Comparison of ENCODE assay signal across 11 cellular contexts in the genomic region with DNA sequence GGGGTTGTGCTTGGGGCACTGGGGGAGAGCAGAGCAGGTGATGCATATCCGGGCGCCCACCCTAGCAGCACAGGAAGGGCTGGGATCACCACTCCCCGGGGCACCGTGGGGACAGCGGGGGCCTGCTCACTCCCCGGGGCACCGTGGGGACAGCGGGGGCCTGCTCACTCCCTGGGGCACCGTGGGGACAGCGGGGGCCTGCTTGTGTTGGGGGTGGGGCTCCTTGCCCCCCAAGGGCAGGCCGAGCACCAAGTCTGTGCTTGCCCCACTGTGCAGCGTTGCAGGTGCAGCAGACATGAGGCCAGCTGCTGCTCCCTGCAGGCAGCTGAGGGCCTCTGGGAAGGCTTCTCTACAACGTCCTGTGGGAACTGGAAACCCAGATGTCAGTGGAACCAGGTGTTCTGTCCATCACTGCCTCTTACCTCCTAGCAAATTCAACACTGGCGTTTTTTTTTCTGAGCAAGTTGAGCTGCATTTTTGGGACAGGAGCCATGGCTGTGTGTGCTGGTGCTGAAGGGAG. TPM values are rescaled to one million over a fixed set of nuclear protein-coding genes. Genes with fewer than 3 reads are reported as not detected.
DNase-seq lines count a peak whose midpoint lies in the region; ATAC-seq, FAIRE-seq and TF ChIP-seq lines count a peak whose summit lies in the region.
"Had no signal": no experiment of that assay in that cellular context is flagged by ENCODE, and none has a peak within 500 bp of the region (broad histone marks: within the 10 kb centered on the region; RNA-seq: fewer than 3 reads in every experiment).

No MANE protein-coding gene starts in this region.

- POLR2A ChIA-PET in CD8-positive, alpha-beta memory T cell (lab: Charles Lee): interaction anchor here (0.9 to 2.1 kb wide), 6 partner anchors 14 to 186 kb away, joined by 3 to 24 read pairs (median 4); no protein-coding TSS in a partner anchor
- POLR2A ChIA-PET in naive thymus-derived CD4-positive, alpha-beta T cell (lab: Charles Lee): interaction anchor here (0.5 to 5.8 kb wide), 6 partner anchors 11 to 225 kb away, joined by 3 to 84 read pairs (median 16); no protein-coding TSS in a partner anchor

- no peaks in the 10 kb centered on the region for H3K36me3 ChIP-seq in CD8-positive, alpha-beta memory T cell (ENCODE audit: insufficient read depth, low read length)
- H3K36me3 ChIP-seq in GM23338 (ENCODE audit: insufficient read depth): no peaks in the 10 kb centered on the region
- H3K36me3 ChIP-seq in naive thymus-derived CD4-positive, alpha-beta T cell (ENCODE audit: control insufficient read depth in 2 of 3, insufficient read depth in 3 of 3, low read length in 3 of 3): no peaks in the 10 kb centered on the region
- H3K36me3 ChIP-seq in kidney (ENCODE audit: control insufficient read depth in 1 of 2, insufficient read depth in 2 of 2, low read length in 2 of 2): no peaks in the 10 kb centered on the region
- no peaks in the 10 kb centered on the region for H3K36me3 ChIP-seq in brain microvascular endothelial cell (replicated peaks)
- H3K36me3 ChIP-seq: left ventricle myocardium inferior had no signal

- intact Hi-C loops in naive thymus-derived CD4-positive, alpha-beta T cell (cut with micrococcal nuclease): loop anchor here (1.0 to 5.0 kb wide), 9 partner anchors 16 to 188 kb away; no protein-coding TSS in a partner anchor
- intact Hi-C loops in kidney (cut with DNase I): no loop called here

- peaks cover 0 to 6% (median 3%) of the 10 kb centered on the region in 3 donors for H3K36me3 Mint-ChIP-seq in CD8-positive, alpha-beta memory T cell
- H3K36me3 Mint-ChIP-seq in GM23338 (ENCODE audit: low read depth) (peaks cover 4% of the 10 kb centered on the region; the same call in 1 of the 3 replicates), T-helper 17 cell (ENCODE audit: low read depth) (no peaks in the 10 kb centered on the region)
- peaks cover 0 to 11% (median under 1%) of the 10 kb centered on the region in 5 donors for H3K36me3 Mint-ChIP-seq in naive thymus-derived CD4-positive, alpha-beta T cell

- H3K9ac ChIP-seq in kidney (ENCODE audit: low read length in 2 of 2): no peak overlapping the region

- in situ Hi-C loops in brain microvascular endothelial cell (cut with HindIII; ENCODE audit: low pct_ligation_motif_present, low sequenced_read_pairs): no loop called here

- CTCF ChIA-PET in CD8-positive, alpha-beta memory T cell (lab: Charles Lee): interaction anchor here (0.9 to 2.9 kb wide), 11 partner anchors 11 to 186 kb away, joined by 3 to 15 read pairs (median 4); no protein-coding TSS in a partner anchor
- CTCF ChIA-PET in naive thymus-derived CD4-positive, alpha-beta T cell (lab: Charles Lee): interaction anchor here (0.8 to 2.5 kb wide), 4 partner anchors 17 to 83 kb away, joined by 3 to 14 read pairs (median 6); no protein-coding TSS in a partner anchor

- no peak for ATAC-seq in GM23338
- no peak for ATAC-seq in T-helper 17 cell
- ATAC-seq in naive thymus-derived CD4-positive, alpha-beta T cell: no peak
- ATAC-seq in HG02588 (IDR thresholded peaks at IDR 0.05; ENCODE audit: unreplicated experiment): no peak

- H3K27me3 Mint-ChIP-seq in CD8-positive, alpha-beta memory T cell: no peaks in the 10 kb centered on the region
- H3K27me3 Mint-ChIP-seq in GM23338 (ENCODE audit: insufficient read depth, low read depth, poor library complexity): peaks cover 10% of the 10 kb centered on the region
- H3K27me3 Mint-ChIP-seq in T-helper 17 cell: no peaks in the 10 kb centered on the region
- no peaks in the 10 kb centered on the region for H3K27me3 Mint-ChIP-seq in naive thymus-derived CD4-positive, alpha-beta T cell

- H3K4me3 Mint-ChIP-seq in CD8-positive, alpha-beta memory T cell: peak overlapping the region; percentile 71 to 90 (median 83)
- no peak overlapping the region for H3K4me3 Mint-ChIP-seq in GM23338
- H3K4me3 Mint-ChIP-seq in T-helper 17 cell: peak overlapping the region; percentile 86
- H3K4me3 Mint-ChIP-seq in naive thymus-derived CD4-positive, alpha-beta T cell: peak overlapping the region; percentile 73 to 88 (median 83)

- peak overlapping the region; percentile 93 to 99 (median 98) for H3K27ac Mint-ChIP-seq in CD8-positive, alpha-beta memory T cell
- H3K27ac Mint-ChIP-seq in GM23338 (peak overlapping the region; percentile 78), T-helper 17 cell (peak overlapping the region; percentile 99)
- peak overlapping the region; percentile 63 to 98 (median 97) for H3K27ac Mint-ChIP-seq in naive thymus-derived CD4-positive, alpha-beta T cell

- 0 out of 2 replicates have a peak, but pooled peaks cover 5% of the 10 kb centered on the region for H4K20me1 ChIP-seq in GM23338 (replicated peaks; ENCODE audit: insufficient read depth)

- H3F3A ChIP-seq in GM23338 (replicated peaks; ENCODE audit: low read depth): no peaks in the 10 kb centered on the region

- no peak overlapping the region for H2AFZ ChIP-seq in GM23338

- no peaks in the 10 kb centered on the region for H3K27me3 ChIP-seq in CD8-positive, alpha-beta memory T cell (ENCODE audit: insufficient read depth, low read length, poor library complexity, severe bottlenecking)
- H3K27me3 ChIP-seq in GM23338 (ENCODE audit: insufficient read depth): no peaks in the 10 kb centered on the region
- H3K27me3 ChIP-seq in naive thymus-derived CD4-positive, alpha-beta T cell (ENCODE audit: control insufficient read depth in 2 of 2, insufficient read depth in 2 of 2, low read length in 2 of 2): no peaks in the 10 kb centered on the region
- no peaks in the 10 kb centered on the region for H3K27me3 ChIP-seq in brain microvascular endothelial cell (replicated peaks)

- H3K4me2 ChIP-seq in GM23338: no peak overlapping the region

- TF ChIP-seq CTCF in GM23338 (conservative IDR thresholded peaks at IDR 0.05; ENCODE audit: low read depth in 2 of 2): no peak
- TF ChIP-seq CTCF in kidney (IDR thresholded peaks at IDR 0.05; ENCODE audit: borderline replicate concordance, extremely low read depth, insufficient read depth): no peak
- no peak for TF ChIP-seq CTCF in brain microvascular endothelial cell (IDR thresholded peaks at IDR 0.05; ENCODE audit: low read depth, low read length, missing control alignments)

- H3K9me2 ChIP-seq in GM23338 (ENCODE audit: insufficient read depth): no peaks in the 10 kb centered on the region

- no peak for FAIRE-seq in kidney (lab: Jason Lieb, UNC)
- FAIRE-seq: endometrium had no signal

- H3K4me1 Mint-ChIP-seq in CD8-positive, alpha-beta memory T cell: peaks cover 59 to 80% (median 71%) of the 10 kb centered on the region in 3 donors
- H3K4me1 Mint-ChIP-seq in GM23338: peaks cover 34% of the 10 kb centered on the region
- H3K4me1 Mint-ChIP-seq in T-helper 17 cell: peaks cover 45% of the 10 kb centered on the region
- H3K4me1 Mint-ChIP-seq in naive thymus-derived CD4-positive, alpha-beta T cell: peaks cover 34 to 67% (median 57%) of the 10 kb centered on the region in 7 donors

- peaks cover 77% of the 10 kb centered on the region for H3K4me1 ChIP-seq in CD8-positive, alpha-beta memory T cell (ENCODE audit: insufficient read depth, low read length)
- H3K4me1 ChIP-seq in GM23338 (ENCODE audit: insufficient read depth) (no peaks in the 10 kb centered on the region), kidney (ENCODE audit: control insufficient read depth in 1 of 2, insufficient read depth in 1 of 2, low read depth in 1 of 2, low read length in 2 of 2) (peaks cover 8 to 16% of the 10 kb centered on the region in 2 donors)
- peaks cover 43 to 50% of the 10 kb centered on the region in 2 donors for H3K4me1 ChIP-seq in naive thymus-derived CD4-positive, alpha-beta T cell (ENCODE audit: control insufficient read depth in 2 of 2, insufficient read depth in 2 of 2, low read length in 2 of 2)

- H3K4me3 ChIP-seq in CD8-positive, alpha-beta memory T cell (ENCODE audit: low read length): peak overlapping the region; percentile 55
- H3K4me3 ChIP-seq in GM23338 (no peak overlapping the region), kidney (ENCODE audit: low read length in 2 of 2) (no peak overlapping the region), brain microvascular endothelial cell (ENCODE audit: low read depth, low read length) (no peak overlapping the region)
- peak overlapping the region; percentile 54 for H3K4me3 ChIP-seq in naive thymus-derived CD4-positive, alpha-beta T cell (ENCODE audit: low read length)
- H3K4me3 ChIP-seq: left ventricle myocardium inferior had no signal

- H3K27ac ChIP-seq in CD8-positive, alpha-beta memory T cell (ENCODE audit: low read depth, low read length): peak overlapping the region; percentile 73
- H3K27ac ChIP-seq in GM23338 (ENCODE audit: low read depth): no peak overlapping the region
- peak overlapping the region; percentile 72 for H3K27ac ChIP-seq in naive thymus-derived CD4-positive, alpha-beta T cell (ENCODE audit: low read depth, low read length)
- H3K27ac ChIP-seq in kidney (ENCODE audit: low read depth in 2 of 2, low read length in 2 of 2): no peak overlapping the region
- no peak overlapping the region for H3K27ac ChIP-seq in brain microvascular endothelial cell

- H3K9me3 Mint-ChIP-seq in CD8-positive, alpha-beta memory T cell: no peaks in the 10 kb centered on the region
- H3K9me3 Mint-ChIP-seq in GM23338: no peaks in the 10 kb centered on the region
- no peaks in the 10 kb centered on the region for H3K9me3 Mint-ChIP-seq in naive thymus-derived CD4-positive, alpha-beta T cell

- H3K9me3 ChIP-seq in CD8-positive, alpha-beta memory T cell (ENCODE audit: low read length): no peaks in the 10 kb centered on the region
- H3K9me3 ChIP-seq in T-helper 17 cell (ENCODE audit: control insufficient read depth, low read length, poor library complexity, severe bottlenecking): no peaks in the 10 kb centered on the region
- H3K9me3 ChIP-seq in naive thymus-derived CD4-positive, alpha-beta T cell (ENCODE audit: control insufficient read depth in 2 of 3, low read length in 3 of 3): no peaks in the 10 kb centered on the region
- H3K9me3 ChIP-seq in kidney (ENCODE audit: control insufficient read depth in 1 of 2, low read length in 2 of 2): no peaks in the 10 kb centered on the region
- H3K9me3 ChIP-seq: left ventricle myocardium inferior had no signal

- peaks cover 62% of the 10 kb centered on the region for H3K79me2 ChIP-seq in GM23338 (replicated peaks; ENCODE audit: insufficient read depth)

- DNase-seq in CD8-positive, alpha-beta memory T cell: no peak
- DNase-seq in GM23338 (ENCODE audit: low spot score) (no peak), T-helper 17 cell (no peak), kidney (no peak), brain microvascular endothelial cell (no peak), cortex of kidney (lab: John Stamatoyannopoulos, UW) (no peak)
- no peak for DNase-seq in naive thymus-derived CD4-positive, alpha-beta T cell
- DNase-seq: left ventricle myocardium inferior, NCI-H1436 had no signal

RNA-seq across cellular contexts. Expression of gene ZNF750, which starts 25.0 kb away (rescaled TPM):
- not detected for total RNA-seq in CD8-positive, alpha-beta memory T cell
- not detected for polyA plus RNA-seq in CD8-positive, alpha-beta memory T cell
- total RNA-seq in GM23338 (2014; rRNA removed; shearing (Covaris generic)): 0.17 TPM in 1 of 2 replicates, not detected in the other
- polyA plus RNA-seq in GM23338 (2016; fragmentation: Nextera tagmentation; extraction: Ambion mirVana) (0.13 and 0.19 TPM in 2 replicates), kidney (ENCODE audit: insufficient read depth, low read depth, low replicate concordance) (0.30 TPM)
- total RNA-seq in T-helper 17 cell (not detected), kidney (0.25 TPM)
- total RNA-seq in naive thymus-derived CD4-positive, alpha-beta T cell: not detected
- polyA plus RNA-seq in naive thymus-derived CD4-positive, alpha-beta T cell: under 1 TPM in 1 of 2 donors, not detected in 1; 0.13 TPM
- total RNA-seq: left ventricle myocardium inferior had no signal

Comparison
In these comparisons a context has a peak if more than half of its experiments do, and no peak if none do; other contexts are left out.
1. H3K27ac ChIP-seq: peak in CD8-positive, alpha-beta memory T cell (single experiment) and naive thymus-derived CD4-positive, alpha-beta T cell (single experiment); none in GM23338 (single experiment), kidney (0 of 2) and brain microvascular endothelial cell (single experiment).
2. H3K4me3 ChIP-seq: peak in CD8-positive, alpha-beta memory T cell (single experiment) and naive thymus-derived CD4-positive, alpha-beta T cell (single experiment); none in GM23338 (single experiment), kidney (0 of 2) and brain microvascular endothelial cell (single experiment).
3. Peak in every context shown above with its lines, with median percentiles within 50 percentile points of each other: H3K27ac Mint-ChIP-seq.